ENCODE assay signal across 14 cellular contexts in the genomic region with DNA sequence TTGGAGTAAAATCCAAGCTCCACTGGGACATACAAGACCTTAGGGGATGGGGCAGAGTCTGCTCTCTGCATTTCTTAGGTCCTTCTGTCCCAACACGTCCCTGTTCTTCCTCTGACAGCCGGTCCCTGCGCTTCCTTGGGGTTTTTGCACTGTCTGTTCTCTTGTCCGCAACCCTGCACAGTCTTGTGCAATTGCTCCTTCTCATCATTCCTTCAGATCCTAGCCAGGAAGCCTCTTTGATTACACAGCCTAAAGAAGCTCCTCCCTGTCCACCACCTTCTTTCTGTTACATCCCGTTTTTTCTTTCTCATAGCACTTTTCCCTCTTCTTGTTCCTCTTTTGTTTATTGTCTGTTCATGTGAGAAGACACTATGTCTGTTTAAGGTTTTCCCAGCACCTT. TPM values are rescaled to one million over a fixed set of nuclear protein-coding genes. Genes with fewer than 3 reads are reported as not detected.
DNase-seq lines count a peak whose midpoint lies in the region; ATAC-seq and TF ChIP-seq lines count a peak whose summit lies in the region.
"Had no signal": no experiment of that assay in that cellular context is flagged by ENCODE, and none has a peak within 500 bp of the region (broad histone marks: within the 10 kb centered on the region; RNA-seq: fewer than 3 reads in every experiment).

No MANE protein-coding gene starts in this region.

- H3K9me3 Mint-ChIP-seq in endothelial cell (ENCODE audit: unreplicated experiment): no peaks in the 10 kb centered on the region

- no peak overlapping the region for H3K4ac ChIP-seq in mesenchymal stem cell (ENCODE audit: low read depth in 1 of 2, low read length in 2 of 2)

- H3K27ac ChIP-seq in mesenchymal stem cell (ENCODE audit: low read length, poor library complexity, severe bottlenecking): no peak overlapping the region
- H3K27ac ChIP-seq: cardiac muscle cell had no signal

- H2AK5ac ChIP-seq in mesenchymal stem cell (ENCODE audit: low read length, severe bottlenecking): no peak overlapping the region

- no peak overlapping the region for H4K8ac ChIP-seq in mesenchymal stem cell (ENCODE audit: low read length)

- no peak overlapping the region for H2AFZ ChIP-seq in mesenchymal stem cell (ENCODE audit: low read depth, low read length)

- H3K14ac ChIP-seq in mesenchymal stem cell (ENCODE audit: low read length in 2 of 2): no peak overlapping the region

- peaks cover 13% of the 10 kb centered on the region for H3K36me3 Mint-ChIP-seq in endothelial cell (ENCODE audit: low read depth, unreplicated experiment)

- H2BK15ac ChIP-seq in mesenchymal stem cell (ENCODE audit: low read depth, poor library complexity, severe bottlenecking): no peak overlapping the region

- no peak for ATAC-seq in HG03095 (IDR thresholded peaks at IDR 0.05; ENCODE audit: unreplicated experiment)
- no peak for ATAC-seq in GM19397 (IDR thresholded peaks at IDR 0.05; ENCODE audit: unreplicated experiment)
- ATAC-seq: T-helper 17 cell had no signal

- WGBS in mesenchymal stem cell: 54% methylated on average over 4 of the region's 5 CpGs

- H3K4me2 ChIP-seq in mesenchymal stem cell (ENCODE audit: low read length, poor library complexity, severe bottlenecking): no peak overlapping the region

- peaks cover 0 to 14% of the 10 kb centered on the region in 2 experiments for H3K27me3 ChIP-seq in mesenchymal stem cell (ENCODE audit: control insufficient read depth in 1 of 2, insufficient read depth in 1 of 2, low read length in 2 of 2)
- H3K27me3 ChIP-seq: cardiac muscle cell had no signal

- no peak overlapping the region for H3K9ac ChIP-seq in mesenchymal stem cell (ENCODE audit: low read length)

- H3K18ac ChIP-seq in mesenchymal stem cell (ENCODE audit: low read depth in 1 of 2, low read length in 2 of 2): peak overlapping the region; percentile 40 to 69

- H3K36me3 ChIP-seq in mesenchymal stem cell (ENCODE audit: control insufficient read depth in 1 of 2, insufficient read depth in 2 of 2, low read depth in 1 of 2, low read length in 2 of 2): no peaks in the 10 kb centered on the region
- H3K36me3 ChIP-seq: cardiac muscle cell had no signal

- no peaks in the 10 kb centered on the region for H3K9me3 ChIP-seq in mesenchymal stem cell (ENCODE audit: control insufficient read depth, low read length)

- H3K4me1 ChIP-seq in mesenchymal stem cell (ENCODE audit: control insufficient read depth, insufficient read depth, low read depth, low read length): peaks cover 21% of the 10 kb centered on the region

- no peaks in the 10 kb centered on the region for H3K79me1 ChIP-seq in mesenchymal stem cell (replicated peaks; ENCODE audit: low read length, poor library complexity, severe bottlenecking)

- H3K4me3 ChIP-seq in NB4 (ENCODE audit: low read depth, low read length) (no peak overlapping the region), mesenchymal stem cell (ENCODE audit: insufficient read depth in 1 of 2, low read depth in 1 of 2, low read length in 2 of 2) (no peak overlapping the region)
- H3K4me3 ChIP-seq: cardiac muscle cell had no signal

- TF ChIP-seq CTCF in NB4 (IDR thresholded peaks at IDR 0.05; ENCODE audit: low read depth, low read length) (no peak), endothelial cell (IDR thresholded peaks at IDR 0.05; ENCODE audit: unreplicated experiment) (no peak)

- peak overlapping the region in 1 of 2 experiments; percentile 17 for H2BK12ac ChIP-seq in mesenchymal stem cell (ENCODE audit: low read length in 2 of 2)

- H3K27ac Mint-ChIP-seq in endothelial cell (ENCODE audit: unreplicated experiment): peak overlapping the region; percentile 2
- H3K27ac Mint-ChIP-seq: T-helper 17 cell had no signal

- H4K91ac ChIP-seq in mesenchymal stem cell (ENCODE audit: low read length): no peak overlapping the region

- H3K4me3 Mint-ChIP-seq in endothelial cell (ENCODE audit: unreplicated experiment): peak overlapping the region; percentile 5
- H3K4me3 Mint-ChIP-seq: T-helper 17 cell had no signal

- no peak for TF ChIP-seq POLR2A in NB4 (IDR thresholded peaks at IDR 0.05; ENCODE audit: extremely low read depth, insufficient read length)

- no peak overlapping the region for H2BK120ac ChIP-seq in mesenchymal stem cell (ENCODE audit: low read depth, low read length)

- peaks cover 6% of the 10 kb centered on the region for H3K27me3 Mint-ChIP-seq in endothelial cell (ENCODE audit: unreplicated experiment)

- H2BK5ac ChIP-seq in mesenchymal stem cell (ENCODE audit: low read depth, low read length, poor library complexity, severe bottlenecking): no peak overlapping the region

- DNase-seq in AG08395 (ENCODE audit: low spot score) (peak; percentile 62), NB4 (ENCODE audit: low read depth) (peak; percentile 79), endothelial cell (ENCODE audit: low spot score) (no peak), mesenchymal stem cell (peak; percentile 62), RKO (ENCODE audit: low spot score) (no peak)
- DNase-seq in central memory CD4-positive, alpha-beta T cell: no peak
- DNase-seq: activated naive CD4-positive, alpha-beta T cell treated with Interleukin-2 at 50 U/mL for 16 hours; NCI-H1092; T-helper 17 cell had no signal

- no peak overlapping the region for H3K23ac ChIP-seq in mesenchymal stem cell (ENCODE audit: low read length in 2 of 2)

- H3K4me1 Mint-ChIP-seq in endothelial cell (ENCODE audit: unreplicated experiment): peaks cover 72% of the 10 kb centered on the region

RNA-seq across cellular contexts. Expression of a gene that starts 19.9 kb away (rescaled TPM):
- 35.6 TPM for total RNA-seq in endothelial cell (ENCODE audit: unreplicated experiment)
- 0.83 TPM for polyA plus RNA-seq in mesenchymal stem cell (2013, experiment 1 of 2)
- 0.88 TPM for polyA plus RNA-seq in mesenchymal stem cell (2013, experiment 2 of 2)

RNA-seq across cellular contexts. Expression of a gene that starts 55.4 kb away (rescaled TPM):
- total RNA-seq in endothelial cell (ENCODE audit: unreplicated experiment): not detected
- not detected for polyA plus RNA-seq in mesenchymal stem cell (2013, experiment 1 of 2)
- polyA plus RNA-seq in mesenchymal stem cell (2013, experiment 2 of 2): not detected
- total RNA-seq: epithelial cell of proximal tubule, HT1080, T-helper 17 cell had no signal

Comparison
In these comparisons a context has a peak if more than half of its experiments do, and no peak if none do; other contexts are left out.
1. DNase-seq: peak in AG08395 (single experiment), NB4 (single experiment) and mesenchymal stem cell (single experiment); none in endothelial cell (single experiment), central memory CD4-positive, alpha-beta T cell (single experiment) and RKO (single experiment).